26 cellular contexts compared by ENCODE assay signal in the genomic region with DNA sequence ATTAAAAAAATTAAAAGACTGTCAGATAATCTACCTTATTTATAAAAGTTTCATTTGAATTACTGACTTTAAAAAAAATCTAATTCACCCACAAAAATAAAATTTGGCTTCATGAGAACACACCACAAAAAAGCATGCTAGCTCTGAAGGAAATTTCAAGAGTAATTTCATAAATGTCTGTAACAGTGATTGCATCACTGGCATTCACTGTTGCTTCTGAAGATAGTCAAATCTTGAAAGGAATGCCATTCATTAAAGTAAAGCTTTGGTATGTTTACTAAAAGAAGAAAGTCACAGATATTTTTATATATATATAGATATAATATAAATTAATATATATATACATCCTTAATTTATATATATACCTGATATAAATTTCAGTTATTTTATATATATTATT.
"Had no signal": no experiment of that assay in that cellular context is flagged by ENCODE, and none has a peak within 500 bp of the region (broad histone marks: within the 10 kb centered on the region; RNA-seq: fewer than 3 reads in every experiment).

No MANE protein-coding gene starts in this region.

- ATAC-seq: activated CD8-positive, alpha-beta T cell treated with anti-CD3 and anti-CD28 coated beads, Interleukin-2, amount 10 ng/mL, durations not matched to agents 7 days and 5 days; activated naive CD4-positive, alpha-beta T cell treated with anti-CD3 and anti-CD28 coated beads, Interleukin-2, amount 50 U/mL, for 72 hours; gastrocnemius medialis; left ventricle myocardium superior; naive thymus-derived CD8-positive, alpha-beta T cell had no signal

- H3K27ac Mint-ChIP-seq: activated CD8-positive, alpha-beta T cell treated with anti-CD3 and anti-CD28 coated beads, Interleukin-2, amount 10 ng/mL, durations not matched to agents 7 days and 5 days; activated naive CD4-positive, alpha-beta T cell treated with anti-CD3 and anti-CD28 coated beads, Interleukin-2, amount 50 U/mL, for 72 hours; activated T-helper 1 cell treated with anti-CD3 and anti-CD28 coated beads, Interleukin-12 subunit alpha, Interleukin-12 subunit beta, Interleukin-2, Interleukin-4 antibody, amounts not matched to agents 30 ng/mL and 10 ng/mL and 1 ng/mL, durations not matched to agents 14 hours and 24 hours and 36 hours; mesothelial cell of epicardium; neural progenitor cell had no signal

- H3K4me2 ChIP-seq: neural progenitor cell had no signal

- H2AFZ ChIP-seq: neural progenitor cell had no signal

- H3K4me1 Mint-ChIP-seq: naive thymus-derived CD8-positive, alpha-beta T cell had no signal

- H3K27me3 ChIP-seq: adrenal gland, gastrocnemius medialis, neural progenitor cell, sigmoid colon, spleen, upper lobe of left lung had no signal

- H3K4me3 Mint-ChIP-seq: activated CD8-positive, alpha-beta T cell treated with anti-CD3 and anti-CD28 coated beads, Interleukin-2, amount 10 ng/mL, durations not matched to agents 7 days and 5 days; activated T-helper 1 cell treated with anti-CD3 and anti-CD28 coated beads, Interleukin-12 subunit alpha, Interleukin-12 subunit beta, Interleukin-2, Interleukin-4 antibody, amounts not matched to agents 30 ng/mL and 10 ng/mL and 1 ng/mL, durations not matched to agents 14 hours and 24 hours and 36 hours; mesothelial cell of epicardium; naive thymus-derived CD8-positive, alpha-beta T cell; neural progenitor cell had no signal

- H3K27me3 Mint-ChIP-seq: naive thymus-derived CD8-positive, alpha-beta T cell had no signal

- H3K4me1 ChIP-seq: adrenal gland, neural progenitor cell, sigmoid colon, spleen had no signal

- H3K4me3 ChIP-seq: adrenal gland, gastrocnemius medialis, neural progenitor cell, sigmoid colon, spleen, thoracic aorta, upper lobe of left lung had no signal

- H3K36me3 Mint-ChIP-seq: activated naive CD4-positive, alpha-beta T cell treated with anti-CD3 and anti-CD28 coated beads, Interleukin-2, amount 50 U/mL, for 72 hours had no signal

- DNase-seq: activated CD4-positive, alpha-beta T cell treated with anti-CD3 and anti-CD28 coated beads, Interleukin-2, amount 50 U/mL, for 1 hour; activated CD4-positive, CD25-positive, alpha-beta regulatory T cell treated with anti-CD3 and anti-CD28 coated beads, Interleukin-2, amount 50 U/mL, for 72 hours; activated CD8-positive, alpha-beta T cell treated with anti-CD3 and anti-CD28 coated beads, Interleukin-2, amount 10 ng/mL, durations not matched to agents 7 days and 5 days; adrenal gland; cerebellar nuclear complex; cortex of kidney; effector CD4-positive, alpha-beta T cell; erythroblast; gastrocnemius medialis; hippocampal formation; left ventricle myocardium superior; mammary epithelial cell; naive thymus-derived CD8-positive, alpha-beta T cell; posterior cingulate gyrus; sigmoid colon; spleen; stimulated activated CD4-positive, alpha-beta T cell treated with anti-CD3 and anti-CD28 coated beads, Interleukin-4, amount 100 ng/mL, for 1 hour; stimulated activated naive CD4-positive, alpha-beta T cell; upper lobe of left lung; WERI-Rb-1 had no signal

- H3K27ac ChIP-seq: adrenal gland, gastrocnemius medialis, neural progenitor cell, sigmoid colon, spleen, thoracic aorta, upper lobe of left lung, WERI-Rb-1 had no signal

- H3K9me3 Mint-ChIP-seq: activated naive CD4-positive, alpha-beta T cell treated with anti-CD3 and anti-CD28 coated beads, Interleukin-2, amount 50 U/mL, for 72 hours; activated T-helper 1 cell treated with anti-CD3 and anti-CD28 coated beads, Interleukin-12 subunit alpha, Interleukin-12 subunit beta, Interleukin-2, Interleukin-4 antibody, amounts not matched to agents 30 ng/mL and 10 ng/mL and 1 ng/mL, durations not matched to agents 14 hours and 24 hours and 36 hours; mesothelial cell of epicardium; naive thymus-derived CD8-positive, alpha-beta T cell; neural progenitor cell had no signal

- H3K9me3 ChIP-seq: gastrocnemius medialis, sigmoid colon, spleen, thoracic aorta, upper lobe of left lung had no signal

- H3K9ac ChIP-seq: neural progenitor cell had no signal

- FAIRE-seq: bronchial epithelial cell had no signal
